In genomic region chr22:40183029-40183581, GRCh38 we compare ENCODE assay signal across 8 cellular contexts. TPM values are rescaled to one million over a fixed set of nuclear protein-coding genes. Genes with fewer than 3 reads are reported as not detected.
A peak's percentile ranks its signal among the peaks of the same experiment; 100 is the strongest.
DNase-seq lines count a peak whose midpoint lies in the region; ATAC-seq and TF ChIP-seq lines count a peak whose summit lies in the region.

No MANE protein-coding gene starts in this region.

- ATAC-seq in esophagus mucosa (peak; percentile 19), HG03432 (IDR thresholded peaks at IDR 0.05; ENCODE audit: unreplicated experiment) (no peak)

- H3K27ac Mint-ChIP-seq in neural crest cell (ENCODE audit: unreplicated experiment), result peak overlapping the region; percentile 61

- no peaks in the 10 kb centered on the region for H3K9me3 ChIP-seq in SK-N-MC (ENCODE audit: low read depth, low read length)

- no peaks in the 10 kb centered on the region for H3K9me3 Mint-ChIP-seq in neural crest cell

- H3K9ac ChIP-seq in SK-N-MC (ENCODE audit: insufficient read length), result peak overlapping the region; percentile 77

- no peaks in the 10 kb centered on the region for H3K36me3 Mint-ChIP-seq in neural crest cell (ENCODE audit: low read depth)

- no peaks in the 10 kb centered on the region for H3K27me3 Mint-ChIP-seq in neural crest cell (ENCODE audit: low read depth)

- peak; percentile 83 for DNase-seq in GM04503 (ENCODE audit: low read depth)
- DNase-seq in SK-N-MC (ENCODE audit: low read depth, low spot score), result peak; percentile 90
- no peak for DNase-seq in neural crest cell (ENCODE audit: low read depth, low spot score)
- no peak for DNase-seq in NCI-H2081 treated with DMSO at 0.1 percent for 48 hours (lab: John Stamatoyannopoulos, UW)
- DNase-seq in hippocampal formation (lab: John Stamatoyannopoulos, UW), result no peak
- no peak for DNase-seq in DMS153 (lab: John Stamatoyannopoulos, UW)

- peaks cover 9% of the 10 kb centered on the region; the same call in 1 of the 2 replicates for H3K36me3 ChIP-seq in SK-N-MC (ENCODE audit: insufficient read depth, low read length)

- peak overlapping the region; percentile 98 for H3K27ac ChIP-seq in SK-N-MC

- peak overlapping the region; percentile 66 for H3K4me3 Mint-ChIP-seq in neural crest cell

- TF ChIP-seq CTCF in neural crest cell (conservative IDR thresholded peaks at IDR 0.05), result no peak

- peaks cover 54% of the 10 kb centered on the region for H3K4me1 Mint-ChIP-seq in neural crest cell

- peak overlapping the region; percentile 79 for H3K4me3 ChIP-seq in SK-N-MC

RNA-seq across cellular contexts. Expression of gene TNRC6B, which starts 5.4 kb away (rescaled TPM):
- total RNA-seq in esophagus mucosa (19.3 TPM), neural crest cell (36.8 and 42.8 TPM in 2 replicates)

Comparison
In these comparisons a context has a peak if more than half of its experiments do, and no peak if none do; other contexts are left out.
1. DNase-seq: peak in GM04503 (single experiment) and SK-N-MC (single experiment); none in neural crest cell (single experiment), NCI-H2081 treated with DMSO at 0.1 percent for 48 hours (single experiment), hippocampal formation (0 of 2) and DMS153 (single experiment).